16 cellular contexts compared by ENCODE assay signal in the genomic region with DNA sequence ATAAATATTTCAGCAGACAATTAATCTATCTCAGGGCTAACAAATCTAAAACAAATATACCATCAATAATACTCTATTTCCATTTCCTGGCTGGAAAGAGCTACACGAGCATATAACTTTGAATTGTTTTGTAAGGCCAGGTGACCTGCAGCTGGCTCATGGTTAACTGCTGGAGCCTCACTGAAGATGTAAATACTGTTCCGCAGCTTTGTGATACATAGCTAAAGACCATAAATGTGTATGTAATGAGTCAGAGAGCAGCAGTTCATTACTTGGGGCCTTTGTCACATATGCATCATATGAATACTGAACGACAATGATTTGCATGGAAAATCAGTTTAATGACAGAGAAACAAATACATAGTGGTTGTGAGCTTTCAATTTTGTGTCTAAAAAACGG.
DNase-seq lines count a peak whose midpoint lies in the region; ATAC-seq, FAIRE-seq and TF ChIP-seq lines count a peak whose summit lies in the region.
"Had no signal": no experiment of that assay in that cellular context is flagged by ENCODE, and none has a peak within 500 bp of the region (broad histone marks: within the 10 kb centered on the region; RNA-seq: fewer than 3 reads in every experiment).

No MANE protein-coding gene starts in this region.

- peak; percentile 29 for DNase-seq in NCI-H69 (lab: John Stamatoyannopoulos, UW)
- DNase-seq in chondrocyte (ENCODE audit: low spot score), result no peak
- no peak for DNase-seq in osteocyte (ENCODE audit: extremely low spot score, unreplicated experiment)
- no peak for DNase-seq in upper lobe of left lung
- DNase-seq in HuH-7.5 (ENCODE audit: low spot score), result no peak
- no peak for DNase-seq in hypothalamus (lab: John Stamatoyannopoulos, UW)
- DNase-seq: activated T-cell treated with anti-CD3 and anti-CD28 coated beads, Interleukin-2, amount 50 U/mL, for 48 hours; cerebellar nuclear complex; glutamatergic neuron; occipital lobe; SIG-M5; stimulated activated CD4-positive, alpha-beta T cell treated with anti-CD3 and anti-CD28 coated beads, Interleukin-2, amount 100 ng/mL, for 48 hours; stomach had no signal

- 82% methylated on average over 4 of the region's 4 CpGs for WGBS in upper lobe of left lung, 2 donors

- TF ChIP-seq EP300 in upper lobe of left lung (IDR thresholded peaks at IDR 0.05), result no peak

- no peak for TF ChIP-seq CTCF in chondrocyte (IDR thresholded peaks at IDR 0.05)
- no peak for TF ChIP-seq CTCF in osteocyte (IDR thresholded peaks at IDR 0.05)
- no peak for TF ChIP-seq CTCF in upper lobe of left lung (IDR thresholded peaks at IDR 0.05)

- FAIRE-seq in G401.6 (lab: Jason Lieb, UNC), result peak; percentile 60
- FAIRE-seq: GM12891 had no signal

- no peaks in the 10 kb centered on the region for H3K36me3 ChIP-seq in upper lobe of left lung
- H3K36me3 ChIP-seq: stomach had no signal

- H3K36me3 Mint-ChIP-seq in chondrocyte (ENCODE audit: low read depth) (peaks cover 5% of the 10 kb centered on the region), osteocyte (ENCODE audit: unreplicated experiment) (peaks cover 6% of the 10 kb centered on the region)

- no peak for ATAC-seq in GM18873 (IDR thresholded peaks at IDR 0.05; ENCODE audit: low FRiP score, unreplicated experiment)
- ATAC-seq in upper lobe of left lung (ENCODE audit: low FRiP score in 2 of 2), result no peak

- TF ChIP-seq POLR2A in upper lobe of left lung (IDR thresholded peaks at IDR 0.05), result no peak

- no peaks in the 10 kb centered on the region for H3K27me3 ChIP-seq in upper lobe of left lung
- H3K27me3 ChIP-seq: stomach had no signal

- H3K4me1 Mint-ChIP-seq in chondrocyte (ENCODE audit: low read depth) (peaks cover 54% of the 10 kb centered on the region), osteocyte (ENCODE audit: unreplicated experiment) (peaks cover 37% of the 10 kb centered on the region)

- no peaks in the 10 kb centered on the region for H3K9me3 ChIP-seq in upper lobe of left lung
- H3K9me3 ChIP-seq: stomach had no signal

- H3K4me1 ChIP-seq in upper lobe of left lung, result no peaks in the 10 kb centered on the region

- H3K9me3 Mint-ChIP-seq in chondrocyte (ENCODE audit: low read depth), result peaks cover 10% of the 10 kb centered on the region
- peaks cover 12% of the 10 kb centered on the region for H3K9me3 Mint-ChIP-seq in osteocyte (ENCODE audit: unreplicated experiment)

- no peak overlapping the region for H3K4me3 ChIP-seq in upper lobe of left lung
- H3K4me3 ChIP-seq: stomach had no signal

- H3K27ac Mint-ChIP-seq in chondrocyte (ENCODE audit: unreplicated experiment), result peak overlapping the region; percentile 32
- H3K27ac Mint-ChIP-seq in osteocyte (ENCODE audit: unreplicated experiment), result peak overlapping the region; percentile 15

- H3K27me3 Mint-ChIP-seq in chondrocyte (ENCODE audit: low read depth), result no peaks in the 10 kb centered on the region
- no peaks in the 10 kb centered on the region for H3K27me3 Mint-ChIP-seq in osteocyte (ENCODE audit: unreplicated experiment)

- no peak overlapping the region for H3K27ac ChIP-seq in upper lobe of left lung
- H3K27ac ChIP-seq: stomach had no signal

- no peak overlapping the region for H3K4me3 Mint-ChIP-seq in chondrocyte (ENCODE audit: unreplicated experiment)
- H3K4me3 Mint-ChIP-seq in osteocyte (ENCODE audit: unreplicated experiment), result no peak overlapping the region
